Comparison of ENCODE assay signal across 8 cellular contexts in genomic region chr3:49170744-49171118, GRCh38. TPM values are rescaled to one million over a fixed set of nuclear protein-coding genes. Genes with fewer than 3 reads are reported as not detected.
DNase-seq lines count a peak whose midpoint lies in the region; ATAC-seq and TF ChIP-seq lines count a peak whose summit lies in the region.

No MANE protein-coding gene starts in this region.

- ATAC-seq in naive thymus-derived CD4-positive, alpha-beta T cell: no peak
- no peak for ATAC-seq in HG03520 (IDR thresholded peaks at IDR 0.05; ENCODE audit: unreplicated experiment)
- ATAC-seq in GM19035 (IDR thresholded peaks at IDR 0.05; ENCODE audit: unreplicated experiment): no peak
- no peak for ATAC-seq in GM18861 (IDR thresholded peaks at IDR 0.05; ENCODE audit: unreplicated experiment)

- H3K9me3 ChIP-seq in A673 (ENCODE audit: low read depth, low read length, poor library complexity, severe bottlenecking): no peaks in the 10 kb centered on the region
- H3K9me3 ChIP-seq in naive thymus-derived CD4-positive, alpha-beta T cell (ENCODE audit: control insufficient read depth in 2 of 3, low read length in 3 of 3): no peaks in the 10 kb centered on the region

- TF ChIP-seq CTCF in A673 (conservative IDR thresholded peaks at IDR 0.05; ENCODE audit: low read depth, low read length) (no peak), LNCaP clone FGC (IDR thresholded peaks at IDR 0.05; ENCODE audit: control insufficient read depth, extremely low read depth, insufficient read depth) (no peak), choroid plexus epithelial cell (conservative IDR thresholded peaks at IDR 0.05; ENCODE audit: low read depth, low read length) (no peak)

- H3K4me1 ChIP-seq in A673 (ENCODE audit: insufficient read depth, low read length, poor library complexity, severe bottlenecking): no peaks in the 10 kb centered on the region
- peaks cover 11 to 27% of the 10 kb centered on the region in 2 donors for H3K4me1 ChIP-seq in naive thymus-derived CD4-positive, alpha-beta T cell (ENCODE audit: control insufficient read depth in 2 of 2, insufficient read depth in 2 of 2, low read length in 2 of 2)

- H3K9me3 Mint-ChIP-seq in naive thymus-derived CD4-positive, alpha-beta T cell: peaks cover 0 to 4% (median 0%) of the 10 kb centered on the region in 11 donors

- no peak overlapping the region for H3K27ac ChIP-seq in A673 (ENCODE audit: low read depth, low read length, poor library complexity, severe bottlenecking)
- H3K27ac ChIP-seq in naive thymus-derived CD4-positive, alpha-beta T cell (ENCODE audit: low read depth, low read length): peak overlapping the region; percentile 58

- no peaks in the 10 kb centered on the region for H3K27me3 Mint-ChIP-seq in naive thymus-derived CD4-positive, alpha-beta T cell

- no peaks in the 10 kb centered on the region for H3K27me3 ChIP-seq in A673 (replicated peaks; ENCODE audit: insufficient read depth, low read depth, low read length, poor library complexity)
- no peaks in the 10 kb centered on the region for H3K27me3 ChIP-seq in naive thymus-derived CD4-positive, alpha-beta T cell (ENCODE audit: control insufficient read depth in 2 of 2, insufficient read depth in 2 of 2, low read length in 2 of 2)

- DNase-seq in A673 (ENCODE audit: low spot score): no peak
- no peak for DNase-seq in LNCaP clone FGC (ENCODE audit: low read depth)
- DNase-seq in choroid plexus epithelial cell (ENCODE audit: low read depth): no peak
- no peak for DNase-seq in naive thymus-derived CD4-positive, alpha-beta T cell
- DNase-seq in cerebellar nuclear complex (lab: John Stamatoyannopoulos, UW): no peak

- peak overlapping the region in 7 of 9 donors; percentile 67 to 92 (median 84) for H3K27ac Mint-ChIP-seq in naive thymus-derived CD4-positive, alpha-beta T cell

- POLR2A ChIA-PET in A673 (lab: Charles Lee; ENCODE audit: low non-redundant PET): no interaction called here
- POLR2A ChIA-PET in naive thymus-derived CD4-positive, alpha-beta T cell (lab: Charles Lee): interaction anchor here (0.7 to 2.4 kb wide), 4 partner anchors 50 to 583 kb away, joined by 3 to 10 read pairs (median 3); partner anchors contain the start of genes QRICH1 and USP19

- H3K36me3 Mint-ChIP-seq in naive thymus-derived CD4-positive, alpha-beta T cell: peaks cover 0 to 7% (median 0%) of the 10 kb centered on the region in 5 donors

- CTCF ChIA-PET in A673 (lab: Charles Lee): interaction anchor here (0.5 to 1.6 kb wide), 2 partner anchors 30 to 170 kb away, joined by 3 to 4 read pairs; no protein-coding TSS in a partner anchor
- CTCF ChIA-PET in naive thymus-derived CD4-positive, alpha-beta T cell (lab: Charles Lee): interaction anchor here (0.8 to 2.0 kb wide), 8 partner anchors 9 to 645 kb away, joined by 3 to 6 read pairs (median 4); partner anchors contain the start of genes NDUFAF3 and WDR6

- H3K4me3 ChIP-seq in A673 (ENCODE audit: low read depth, low read length, poor library complexity, severe bottlenecking): peak overlapping the region; percentile 58
- peak overlapping the region; percentile 72 for H3K4me3 ChIP-seq in LNCaP clone FGC (ENCODE audit: low read depth, low read length)
- peak overlapping the region; percentile 79 for H3K4me3 ChIP-seq in choroid plexus epithelial cell (ENCODE audit: low read depth, low read length)
- peak overlapping the region; percentile 95 for H3K4me3 ChIP-seq in naive thymus-derived CD4-positive, alpha-beta T cell (ENCODE audit: low read length)

- H3K4me3 Mint-ChIP-seq in naive thymus-derived CD4-positive, alpha-beta T cell: peak overlapping the region; percentile 83 to 94 (median 88)

- intact Hi-C loops in A673 (cut with micrococcal nuclease; ENCODE audit: unreplicated experiment): loop anchor here (10.0 kb wide), 1 partner anchor 274 kb away; no protein-coding TSS in a partner anchor
- intact Hi-C loops in naive thymus-derived CD4-positive, alpha-beta T cell (cut with micrococcal nuclease): loop anchor here (1.0 to 5.0 kb wide), 8 partner anchors 50 to 502 kb away; partner anchors contain the start of genes USP19 (in 2 of the 2), APEH (in 1 of the 2), C3orf62 (in 1 of the 2) and QRICH1 (in 1 of the 2)

- no TSS peak for BruUV-seq in A673 (replicated peaks; lab: Mats Ljungman, UMichigan)

- no peaks in the 10 kb centered on the region for H3K36me3 ChIP-seq in A673 (ENCODE audit: insufficient read depth, low read length, poor library complexity, severe bottlenecking)
- peaks cover 0 to 5% (median 0%) of the 10 kb centered on the region in 3 experiments for H3K36me3 ChIP-seq in naive thymus-derived CD4-positive, alpha-beta T cell (ENCODE audit: control insufficient read depth in 2 of 3, insufficient read depth in 3 of 3, low read length in 3 of 3)

- H3K4me1 Mint-ChIP-seq in naive thymus-derived CD4-positive, alpha-beta T cell: peaks cover 8 to 41% (median 28%) of the 10 kb centered on the region in 7 donors

RNA-seq across cellular contexts. Expression of gene KLHDC8B, which starts 0.7 kb away (rescaled TPM):
- total RNA-seq in A673 (2021): 5.1 and 6.9 TPM in 2 replicates
- 1 to 10 TPM; 1.5 to 7.1 (median 5.2) TPM for total RNA-seq in naive thymus-derived CD4-positive, alpha-beta T cell
- polyA plus RNA-seq in naive thymus-derived CD4-positive, alpha-beta T cell: 10 to 100 TPM in 1 of 2 donors, 1 to 10 TPM in 1; 4.7 to 10.0 TPM

RNA-seq across cellular contexts. Expression of gene CCDC71, which starts 4.6 kb away (rescaled TPM):
- 10.4 and 10.6 TPM in 2 replicates for total RNA-seq in A673 (2021)
- total RNA-seq in naive thymus-derived CD4-positive, alpha-beta T cell: 10 to 100 TPM; 16.5 to 39.5 (median 26.3) TPM
- 1 to 10 TPM; 2.0 to 2.3 TPM for polyA plus RNA-seq in naive thymus-derived CD4-positive, alpha-beta T cell

RNA-seq across cellular contexts. Expression of gene LAMB2, which starts 37.9 kb away (rescaled TPM):
- total RNA-seq in A673 (2021): 45.9 and 57.3 TPM in 2 replicates
- 1 to 10 TPM in 4 of 5 experiments, not detected in 1; 1.2 to 5.0 (median 1.9) TPM for total RNA-seq in naive thymus-derived CD4-positive, alpha-beta T cell
- not detected for polyA plus RNA-seq in naive thymus-derived CD4-positive, alpha-beta T cell

RNA-seq across cellular contexts. Expression of gene USP19, which starts 50.1 kb away (rescaled TPM):
- total RNA-seq in A673 (2021): 37.5 and 44.9 TPM in 2 replicates
- 100 to 1,000 TPM in 2 of 5 experiments, 10 to 100 TPM in 3; 60.0 to 106 (median 78.0) TPM for total RNA-seq in naive thymus-derived CD4-positive, alpha-beta T cell
- polyA plus RNA-seq in naive thymus-derived CD4-positive, alpha-beta T cell: 10 to 100 TPM; 29.9 to 55.9 TPM
